In the genomic region with DNA sequence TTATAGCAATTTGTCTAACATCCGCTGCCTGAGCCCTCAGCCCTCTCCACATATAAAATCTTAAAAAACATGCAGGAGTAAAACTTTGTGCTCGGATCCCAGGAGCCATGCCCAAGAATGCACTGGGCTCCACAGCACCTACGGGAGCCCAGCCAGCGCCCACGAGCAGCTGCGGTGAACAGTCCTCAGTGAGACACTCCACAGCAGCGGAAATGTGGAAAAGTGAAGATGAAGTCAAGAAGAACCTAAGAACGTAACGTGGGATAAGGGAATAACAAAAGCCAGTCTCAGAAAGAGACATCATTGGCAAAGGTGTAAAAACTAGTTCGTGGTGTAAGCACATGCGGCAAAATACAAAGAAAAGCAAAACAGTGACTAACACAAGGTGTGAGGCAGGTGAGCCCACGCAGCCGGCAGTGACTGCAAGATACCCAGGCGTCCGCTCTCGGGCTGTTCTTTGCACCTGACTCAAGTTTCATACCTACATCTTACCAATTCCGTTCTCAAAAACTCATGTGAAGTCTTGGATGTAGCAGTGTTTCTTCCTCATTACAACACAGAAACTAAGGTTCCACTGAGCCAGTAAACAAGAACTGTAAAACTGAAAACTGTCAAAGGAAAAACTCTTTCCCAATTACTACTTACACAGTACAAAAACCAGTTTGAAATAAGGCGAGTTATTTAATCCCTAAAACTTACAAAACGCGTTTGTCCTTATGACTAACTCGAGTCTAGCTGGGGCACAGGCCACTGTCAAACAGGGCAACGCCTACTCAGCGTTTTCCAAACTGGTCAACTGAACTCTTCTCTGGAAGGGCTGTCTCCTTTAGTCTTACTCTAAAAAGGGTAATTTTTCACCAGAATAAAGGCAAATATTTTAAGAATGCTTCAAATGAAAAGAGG, we compare ENCODE assay signal across 8 cellular contexts. TPM values are rescaled to one million over a fixed set of nuclear protein-coding genes. Genes with fewer than 3 reads are reported as not detected.
A peak's percentile ranks its signal among the peaks of the same experiment; 100 is the strongest.
DNase-seq lines count a peak whose midpoint lies in the region; ATAC-seq and TF ChIP-seq lines count a peak whose summit lies in the region.

No MANE protein-coding gene starts in this region.

- H3K27ac ChIP-seq in sigmoid colon, result peak overlapping the region; percentile 71 to 81 (median 76)

- TF ChIP-seq POLR2A in sigmoid colon (IDR thresholded peaks at IDR 0.05), result no peak

- no peak for ATAC-seq in GM21526 (IDR thresholded peaks at IDR 0.05; ENCODE audit: low FRiP score, unreplicated experiment)
- ATAC-seq in GM19324 (IDR thresholded peaks at IDR 0.05; ENCODE audit: low FRiP score, unreplicated experiment), result no peak

- no peak for TF ChIP-seq CTCF in sigmoid colon (IDR thresholded peaks at IDR 0.05)

- DNase-seq in AG20443 (ENCODE audit: low spot score), result peak; percentile 42
- no peak for DNase-seq in MG63
- DNase-seq in activated T-cell treated with anti-CD3 and anti-CD28 coated beads, Interleukin-2, amount 50 U/mL, for 1 hour, result peak; percentile 47
- peak; percentile 49 for DNase-seq in fibroblast of peridontal ligament (ENCODE audit: extremely low read depth)
- peak; percentile 54 for DNase-seq in sigmoid colon
- no peak for DNase-seq in NCI-H128 (lab: John Stamatoyannopoulos, UW; ENCODE audit: unreplicated experiment)

- H3K36me3 ChIP-seq in MG63, result peaks cover 24% of the 10 kb centered on the region
- peaks cover 0 to 3% (median 0%) of the 10 kb centered on the region in 4 donors for H3K36me3 ChIP-seq in sigmoid colon

- H3K4me1 ChIP-seq in sigmoid colon, result peaks cover 0 to 51% (median 37%) of the 10 kb centered on the region in 4 donors

- WGBS in sigmoid colon, 2 donors, result 69 to 70% methylated on average over 23 of the region's 23 CpGs

- intact Hi-C loops in sigmoid colon (cut with DNase I), result loop anchor here (2.0 to 5.0 kb wide), 2 partner anchors 43 to 213 kb away; partner anchors contain the start of gene TMEM250

- no peaks in the 10 kb centered on the region for H3K27me3 ChIP-seq in MG63
- H3K27me3 ChIP-seq in sigmoid colon, result no peaks in the 10 kb centered on the region

- no peak for TF ChIP-seq EP300 in sigmoid colon (IDR thresholded peaks at IDR 0.05)

- H3K4me3 ChIP-seq in MG63 (peak overlapping the region; percentile 60), sigmoid colon (peak overlapping the region; percentile 44 to 95 (median 86))

- peaks cover 9% of the 10 kb centered on the region for H3K9me3 ChIP-seq in MG63
- no peaks in the 10 kb centered on the region for H3K9me3 ChIP-seq in sigmoid colon

RNA-seq across cellular contexts. Expression of gene CAMSAP1, which starts 1.7 kb away (rescaled TPM):
- 11.1 and 14.5 TPM in 2 replicates for total RNA-seq in MG63 (2014; rRNA removed; shearing (Covaris generic); ENCODE audit: low replicate concordance)
- total RNA-seq in sigmoid colon, result 10 to 100 TPM; 19.4 to 37.7 (median 21.2) TPM
- 1 to 10 TPM; 2.3 to 6.1 (median 2.4) TPM for polyA plus RNA-seq in sigmoid colon

RNA-seq across cellular contexts. Expression of gene UBAC1, which starts 55.5 kb away (rescaled TPM):
- total RNA-seq in MG63 (2014; rRNA removed; shearing (Covaris generic); ENCODE audit: low replicate concordance), result 49.9 and 81.3 TPM in 2 replicates
- total RNA-seq in sigmoid colon, result 10 to 100 TPM; 57.4 to 80.9 (median 67.3) TPM
- 10 to 100 TPM; 60.8 to 76.3 (median 71.8) TPM for polyA plus RNA-seq in sigmoid colon

Comparison
In these comparisons a context has a peak if more than half of its experiments do, and no peak if none do; other contexts are left out.
1. DNase-seq: peak in AG20443 (single experiment), activated T-cell treated with anti-CD3 and anti-CD28 coated beads, Interleukin-2, amount 50 U/mL, for 1 hour (single experiment), fibroblast of peridontal ligament (single experiment) and sigmoid colon (single experiment); none in MG63 (single experiment) and NCI-H128 (single experiment).